ENCODE assay signal across 12 cellular contexts in genomic region chr1:84776639-84777038, GRCh38.
"Had no signal": no experiment of that assay in that cellular context is flagged by ENCODE, and none has a peak within 500 bp of the region (broad histone marks: within the 10 kb centered on the region; RNA-seq: fewer than 3 reads in every experiment).

No MANE protein-coding gene starts in this region.

- ATAC-seq: effector memory CD8-positive, alpha-beta T cell; left colon; pancreas had no signal

- H3K9me3 Mint-ChIP-seq: activated CD4-positive, alpha-beta T cell treated with anti-CD3 and anti-CD28 coated beads, Interleukin-2, amount 10 ng/mL, durations not matched to agents 7 days and 5 days; activated naive CD8-positive, alpha-beta T cell treated with anti-CD3 and anti-CD28 coated beads, Interleukin-2, amount 10 ng/mL, durations not matched to agents 7 days and 5 days; activated T-helper 1 cell treated with anti-CD3 and anti-CD28 coated beads, Interleukin-12 subunit alpha, Interleukin-12 subunit beta, Interleukin-2, Interleukin-4 antibody, amounts not matched to agents 30 ng/mL and 10 ng/mL and 1 ng/mL, durations not matched to agents 14 hours and 24 hours and 36 hours; effector memory CD8-positive, alpha-beta T cell had no signal

- FAIRE-seq: pancreas, urothelium cell line had no signal

- H3K36me3 Mint-ChIP-seq: activated naive CD8-positive, alpha-beta T cell treated with anti-CD3 and anti-CD28 coated beads, Interleukin-2, amount 10 ng/mL, durations not matched to agents 7 days and 5 days had no signal

- H3K4me3 Mint-ChIP-seq: activated CD4-positive, alpha-beta T cell treated with anti-CD3 and anti-CD28 coated beads, Interleukin-2, amount 10 ng/mL, durations not matched to agents 7 days and 5 days; activated naive CD8-positive, alpha-beta T cell treated with anti-CD3 and anti-CD28 coated beads, Interleukin-2, amount 10 ng/mL, durations not matched to agents 7 days and 5 days; activated T-helper 1 cell treated with anti-CD3 and anti-CD28 coated beads, Interleukin-12 subunit alpha, Interleukin-12 subunit beta, Interleukin-2, Interleukin-4 antibody, amounts not matched to agents 30 ng/mL and 10 ng/mL and 1 ng/mL, durations not matched to agents 14 hours and 24 hours and 36 hours; effector memory CD8-positive, alpha-beta T cell had no signal

- DNase-seq: activated CD4-positive, alpha-beta T cell treated with anti-CD3 and anti-CD28 coated beads, Interleukin-2, amount 10 ng/mL, durations not matched to agents 7 days and 5 days; activated naive CD8-positive, alpha-beta T cell treated with anti-CD3 and anti-CD28 coated beads, Interleukin-2, amount 10 ng/mL, durations not matched to agents 7 days and 5 days; dermis blood vessel endothelial cell; effector memory CD8-positive, alpha-beta T cell; left colon; midbrain; pancreas; stimulated activated CD4-positive, alpha-beta T cell treated with anti-CD3 and anti-CD28 coated beads, Interleukin-12 subunit alpha, Interleukin-12 subunit beta, amount 100 ng/mL, for 4 hours; T-helper 2 cell; tibial artery had no signal

- H3K27ac ChIP-seq: pancreas, tibial artery had no signal

- H3K27ac Mint-ChIP-seq: activated CD4-positive, alpha-beta T cell treated with anti-CD3 and anti-CD28 coated beads, Interleukin-2, amount 10 ng/mL, durations not matched to agents 7 days and 5 days; activated T-helper 1 cell treated with anti-CD3 and anti-CD28 coated beads, Interleukin-12 subunit alpha, Interleukin-12 subunit beta, Interleukin-2, Interleukin-4 antibody, amounts not matched to agents 30 ng/mL and 10 ng/mL and 1 ng/mL, durations not matched to agents 14 hours and 24 hours and 36 hours; effector memory CD8-positive, alpha-beta T cell had no signal

- H3K27me3 Mint-ChIP-seq: activated naive CD8-positive, alpha-beta T cell treated with anti-CD3 and anti-CD28 coated beads, Interleukin-2, amount 10 ng/mL, durations not matched to agents 7 days and 5 days had no signal
